Comparison of ENCODE assay signal across 1 cellular context in genomic region chr21:45332981-45333582, GRCh38.
TF ChIP-seq lines count a peak whose summit lies in the region.

No MANE protein-coding gene starts in this region.

TF ChIP-seq in HepG2, 621 proteins besides CTCF, POLR2A, EP300 and RAD21:
- TF ChIP-seq ZNF329 (CRISPR knock-in tag; IDR thresholded peaks at IDR 0.05; ENCODE audit: low read depth) (no peak), IKZF5 (CRISPR knock-in tag; IDR thresholded peaks at IDR 0.05) (no peak), ZNF687 (CRISPR knock-in tag; IDR thresholded peaks at IDR 0.05) (peak; percentile 22; the same call in 1 of the 2 replicates), ZBTB38 (CRISPR knock-in tag; IDR thresholded peaks at IDR 0.05) (0 out of 2 replicates have a peak, but pooled peaks have one; percentile 13)
